17 cellular contexts compared by ENCODE assay signal in genomic region chr4:71406459-71406963, GRCh38.
DNase-seq lines count a peak whose midpoint lies in the region; ATAC-seq and TF ChIP-seq lines count a peak whose summit lies in the region.
"Had no signal": no experiment of that assay in that cellular context is flagged by ENCODE, and none has a peak within 500 bp of the region (broad histone marks: within the 10 kb centered on the region; RNA-seq: fewer than 3 reads in every experiment).

No MANE protein-coding gene starts in this region.

- CTCF ChIA-PET in activated CD4-positive, alpha-beta T cell treated with anti-CD3 and anti-CD28 coated beads for 36 hours (lab: Charles Lee): interaction anchor here (1.0 kb wide), 1 partner anchor 9 kb away, joined by 3 read pairs; no protein-coding TSS in a partner anchor

- H3K4me1 Mint-ChIP-seq in activated T-cell treated with anti-CD3 and anti-CD28 coated beads, Interleukin-2, amount 50 U/mL, for 24 hours (ENCODE audit: low read depth): no peaks in the 10 kb centered on the region
- H3K4me1 Mint-ChIP-seq in activated CD4-positive, alpha-beta T cell treated with anti-CD3 and anti-CD28 coated beads for 36 hours: no peaks in the 10 kb centered on the region
- H3K4me1 Mint-ChIP-seq: IgD-negative memory B cell had no signal

- peaks cover 2% of the 10 kb centered on the region for H3K27me3 Mint-ChIP-seq in activated T-cell treated with anti-CD3 and anti-CD28 coated beads, Interleukin-2, amount 50 U/mL, for 24 hours
- no peaks in the 10 kb centered on the region for H3K27me3 Mint-ChIP-seq in activated CD4-positive, alpha-beta T cell treated with anti-CD3 and anti-CD28 coated beads for 36 hours

- intact Hi-C loops in activated CD4-positive, alpha-beta T cell treated with anti-CD3 and anti-CD28 coated beads for 36 hours (cut with DNase I, micrococcal nuclease): no loop called here

- no peak for ATAC-seq in activated CD4-positive, alpha-beta T cell treated with anti-CD3 and anti-CD28 coated beads for 36 hours
- ATAC-seq: activated CD4-positive, CD25-positive, alpha-beta regulatory T cell treated with anti-CD3 and anti-CD28 coated beads, Interleukin-2, amount 50 U/mL, for 24 hours; lower lobe of right lung; SK-N-SH treated with all-trans-retinoic acid at 6 μM for 48 hours had no signal

- no peak overlapping the region for H3K27ac Mint-ChIP-seq in activated T-cell treated with anti-CD3 and anti-CD28 coated beads, Interleukin-2, amount 50 U/mL, for 24 hours
- no peak overlapping the region for H3K27ac Mint-ChIP-seq in activated CD4-positive, alpha-beta T cell treated with anti-CD3 and anti-CD28 coated beads for 36 hours
- H3K27ac Mint-ChIP-seq: IgD-negative memory B cell had no signal

- POLR2A ChIA-PET in activated CD4-positive, alpha-beta T cell treated with anti-CD3 and anti-CD28 coated beads for 36 hours (lab: Charles Lee): no interaction called here

- no peak overlapping the region for H3K4me3 ChIP-seq in foreskin fibroblast (ENCODE audit: low read depth in 1 of 2, low read length in 2 of 2)
- H3K4me3 ChIP-seq: lower lobe of right lung, testis had no signal

- no peaks in the 10 kb centered on the region for H3K36me3 Mint-ChIP-seq in activated T-cell treated with anti-CD3 and anti-CD28 coated beads, Interleukin-2, amount 50 U/mL, for 24 hours (ENCODE audit: low read depth)
- no peaks in the 10 kb centered on the region for H3K36me3 Mint-ChIP-seq in activated CD4-positive, alpha-beta T cell treated with anti-CD3 and anti-CD28 coated beads for 36 hours (ENCODE audit: low read depth)

- peaks cover 5% of the 10 kb centered on the region for H3K9me3 Mint-ChIP-seq in activated T-cell treated with anti-CD3 and anti-CD28 coated beads, Interleukin-2, amount 50 U/mL, for 24 hours
- peaks cover 9% of the 10 kb centered on the region for H3K9me3 Mint-ChIP-seq in activated CD4-positive, alpha-beta T cell treated with anti-CD3 and anti-CD28 coated beads for 36 hours (ENCODE audit: low read depth)

- no peak for TF ChIP-seq CTCF in foreskin fibroblast (IDR thresholded peaks at IDR 0.05; ENCODE audit: low read depth, low read length)

- no peak overlapping the region for H3K4me3 Mint-ChIP-seq in activated T-cell treated with anti-CD3 and anti-CD28 coated beads, Interleukin-2, amount 50 U/mL, for 24 hours
- H3K4me3 Mint-ChIP-seq in activated CD4-positive, alpha-beta T cell treated with anti-CD3 and anti-CD28 coated beads for 36 hours: no peak overlapping the region
- H3K4me3 Mint-ChIP-seq: IgD-negative memory B cell had no signal

- DNase-seq in HT1080 (ENCODE audit: low read depth) (peak; percentile 74), UCSD-AML1 (lab: John Stamatoyannopoulos, UW; ENCODE audit: unreplicated experiment) (peak; percentile 13), foreskin fibroblast (peak; percentile 7 to 28), NCI-H82 (lab: John Stamatoyannopoulos, UW) (no peak), RPMI8226 (no peak)
- DNase-seq in activated T-cell treated with anti-CD3 and anti-CD28 coated beads, Interleukin-2, amount 50 U/mL, for 24 hours: no peak
- no peak for DNase-seq in activated CD4-positive, alpha-beta T cell treated with anti-CD3 and anti-CD28 coated beads for 36 hours
- DNase-seq: activated T-cell treated with anti-CD3 and anti-CD28 coated beads, Interleukin-2, amount 50 U/mL, for 1 hour; Caco-2; effector CD8-positive, alpha-beta T cell; lower lobe of right lung; NCI-H2029 treated with DMSO at 0.1 percent for 48 hours; stimulated activated CD4-positive, alpha-beta T cell treated with anti-CD3 and anti-CD28 coated beads, Interleukin-12 subunit alpha, Interleukin-12 subunit beta, amount 100 ng/mL, for 4 hours; testis had no signal

Comparison
In these comparisons a context has a peak if more than half of its experiments do, and no peak if none do; other contexts are left out.
1. DNase-seq: peak in HT1080 (single experiment), UCSD-AML1 (single experiment) and foreskin fibroblast (2 of 2); none in activated T-cell treated with anti-CD3 and anti-CD28 coated beads, Interleukin-2, amount 50 U/mL, for 24 hours (single experiment), NCI-H82 (single experiment), RPMI8226 (single experiment) and activated CD4-positive, alpha-beta T cell treated with anti-CD3 and anti-CD28 coated beads for 36 hours (single experiment).